In genomic region chr12:64039285-64039871, GRCh38 we compare ENCODE assay signal across 10 cellular contexts.
DNase-seq lines count a peak whose midpoint lies in the region; ATAC-seq, FAIRE-seq and TF ChIP-seq lines count a peak whose summit lies in the region.
"Had no signal": no experiment of that assay in that cellular context is flagged by ENCODE, and none has a peak within 500 bp of the region (broad histone marks: within the 10 kb centered on the region; RNA-seq: fewer than 3 reads in every experiment).

No MANE protein-coding gene starts in this region.

- intact Hi-C loops in left cardiac atrium (cut with DNase I), result no loop called here

- DNase-seq in LNCaP clone FGC (ENCODE audit: low read depth), result peak; percentile 11
- DNase-seq in left cardiac atrium, result no peak
- peak; percentile 50 for DNase-seq in smooth muscle cell of the brain vasculature (ENCODE audit: low read depth, low spot score)
- no peak for DNase-seq in stimulated activated CD4-positive, alpha-beta T cell treated with anti-CD3 and anti-CD28 coated beads, Interleukin-12 subunit alpha, Interleukin-12 subunit beta, amount 100 ng/mL, for 4 hours
- no peak for DNase-seq in RCC 7860 (ENCODE audit: low spot score)
- DNase-seq: activated CD4-positive, alpha-beta T cell treated with anti-CD3 and anti-CD28 coated beads for 48 hours had no signal

- FAIRE-seq in RCC 7860 (lab: Jason Lieb, UNC), result no peak

- H3K27ac ChIP-seq in VCaP, result peak overlapping the region; percentile 23; the same call in 1 of the 2 replicates

- TF ChIP-seq CTCF in LNCaP clone FGC (IDR thresholded peaks at IDR 0.05; ENCODE audit: control insufficient read depth, extremely low read depth, insufficient read depth) (no peak), VCaP (conservative IDR thresholded peaks at IDR 0.05) (no peak)

- no peak overlapping the region for H3K4me3 ChIP-seq in LNCaP clone FGC (ENCODE audit: low read depth, low read length)

- ATAC-seq in left cardiac atrium (peak; percentile 73 to 75), GM18861 (IDR thresholded peaks at IDR 0.05; ENCODE audit: unreplicated experiment) (no peak), HG03097 (IDR thresholded peaks at IDR 0.05; ENCODE audit: low FRiP score, unreplicated experiment) (no peak)
- ATAC-seq: stimulated activated effector memory CD8-positive, alpha-beta T cell treated with anti-CD3 and anti-CD28 coated beads, Interleukin-12 subunit alpha, Interleukin-12 subunit beta, amount 100 ng/mL, for 72 hours had no signal

Comparison
In these comparisons a context has a peak if more than half of its experiments do, and no peak if none do; other contexts are left out.
1. DNase-seq: peak in LNCaP clone FGC (single experiment) and smooth muscle cell of the brain vasculature (single experiment); none in left cardiac atrium (single experiment), stimulated activated CD4-positive, alpha-beta T cell treated with anti-CD3 and anti-CD28 coated beads, Interleukin-12 subunit alpha, Interleukin-12 subunit beta, amount 100 ng/mL, for 4 hours (single experiment) and RCC 7860 (single experiment).
2. ATAC-seq: peak in left cardiac atrium (2 of 2); none in GM18861 (single experiment) and HG03097 (single experiment).